ENCODE assay signal across 20 cellular contexts in genomic region chr20:63226020-63226943, GRCh38. TPM values are rescaled to one million over a fixed set of nuclear protein-coding genes. Genes with fewer than 3 reads are reported as not detected.
"Had no signal": no experiment of that assay in that cellular context is flagged by ENCODE, and none has a peak within 500 bp of the region (broad histone marks: within the 10 kb centered on the region; RNA-seq: fewer than 3 reads in every experiment).

No MANE protein-coding gene starts in this region.

- DNase-seq: activated CD4-positive, alpha-beta T cell treated with anti-CD3 and anti-CD28 coated beads, Interleukin-2, amount 10 ng/mL, durations not matched to agents 24 days and 14 days; activated naive CD4-positive, alpha-beta T cell treated with Interleukin-2 at 50 U/mL for 16 hours; activated naive CD8-positive, alpha-beta T cell treated with anti-CD3 and anti-CD28 coated beads, Interleukin-2, amount 50 U/mL, for 24 hours; dorsolateral prefrontal cortex; glutamatergic neuron; immature natural killer cell; nephron progenitor cell; stimulated activated CD4-positive, alpha-beta T cell treated with anti-CD3 and anti-CD28 coated beads, Interleukin-4, amount 100 ng/mL, for 1 hour; stimulated activated naive CD8-positive, alpha-beta T cell treated with anti-CD3 and anti-CD28 coated beads, Interleukin-15, amount 100 ng/mL, for 72 hours; uterus had no signal

- H3K4me1 ChIP-seq: uterus had no signal

- H3K4me3 Mint-ChIP-seq: activated CD4-positive, alpha-beta T cell treated with anti-CD3 and anti-CD28 coated beads, Interleukin-2, amount 10 ng/mL, durations not matched to agents 24 days and 14 days; activated naive CD8-positive, alpha-beta T cell treated with anti-CD3 and anti-CD28 coated beads, Interleukin-2, amount 50 U/mL, for 24 hours; immature natural killer cell; nephron progenitor cell; stimulated activated naive CD8-positive, alpha-beta T cell treated with anti-CD3 and anti-CD28 coated beads, Interleukin-15, amount 100 ng/mL, for 72 hours; WTC11 had no signal

- H3K9me3 Mint-ChIP-seq: activated CD4-positive, alpha-beta T cell treated with anti-CD3 and anti-CD28 coated beads, Interleukin-2, amount 10 ng/mL, durations not matched to agents 24 days and 14 days; activated naive CD8-positive, alpha-beta T cell treated with anti-CD3 and anti-CD28 coated beads, Interleukin-2, amount 50 U/mL, for 24 hours; immature natural killer cell; nephron progenitor cell; stimulated activated naive CD8-positive, alpha-beta T cell treated with anti-CD3 and anti-CD28 coated beads, Interleukin-15, amount 100 ng/mL, for 72 hours; WTC11 had no signal

- H3K36me3 ChIP-seq: ascending aorta, esophagus muscularis mucosa, thoracic aorta, uterus had no signal

- H3K4me1 Mint-ChIP-seq: activated CD4-positive, alpha-beta T cell treated with anti-CD3 and anti-CD28 coated beads, Interleukin-2, amount 10 ng/mL, durations not matched to agents 24 days and 14 days; activated naive CD8-positive, alpha-beta T cell treated with anti-CD3 and anti-CD28 coated beads, Interleukin-2, amount 50 U/mL, for 24 hours; immature natural killer cell had no signal

- H3K27ac Mint-ChIP-seq: activated CD4-positive, alpha-beta T cell treated with anti-CD3 and anti-CD28 coated beads, Interleukin-2, amount 10 ng/mL, durations not matched to agents 24 days and 14 days; activated naive CD8-positive, alpha-beta T cell treated with anti-CD3 and anti-CD28 coated beads, Interleukin-2, amount 50 U/mL, for 24 hours; immature natural killer cell; nephron progenitor cell; WTC11 had no signal

- H3K27me3 ChIP-seq: ascending aorta, uterus had no signal

- H3K9me3 ChIP-seq: ascending aorta, esophagus muscularis mucosa, thoracic aorta, uterus had no signal

- FAIRE-seq: endometrium had no signal

- ATAC-seq: activated naive CD8-positive, alpha-beta T cell treated with anti-CD3 and anti-CD28 coated beads, Interleukin-2, amount 50 U/mL, for 24 hours; left lobe of liver; stimulated activated naive CD8-positive, alpha-beta T cell treated with anti-CD3 and anti-CD28 coated beads, Interleukin-15, amount 100 ng/mL, for 72 hours; WTC11 had no signal

- H3K27ac ChIP-seq: ascending aorta, dorsolateral prefrontal cortex, esophagus muscularis mucosa, thoracic aorta, uterus had no signal

- H3K36me3 Mint-ChIP-seq: immature natural killer cell, WTC11 had no signal

- H3K4me3 ChIP-seq: ascending aorta, dorsolateral prefrontal cortex, esophagus muscularis mucosa, thoracic aorta, uterus had no signal

RNA-seq across cellular contexts. Expression of gene BIRC7, which starts 9.4 kb away (rescaled TPM):
- total RNA-seq: activated CD4-positive, alpha-beta T cell treated with anti-CD3 and anti-CD28 coated beads, Interleukin-2, amount 10 ng/mL, durations not matched to agents 24 days and 14 days; ascending aorta; esophagus muscularis mucosa; fibroblast of villous mesenchyme; left lobe of liver; osteocyte; pulmonary artery endothelial cell; thoracic aorta; uterus had no signal
- polyA plus RNA-seq: immature natural killer cell had no signal

RNA-seq across cellular contexts. Expression of gene NKAIN4, which starts 28.0 kb away (rescaled TPM):
- total RNA-seq: activated CD4-positive, alpha-beta T cell treated with anti-CD3 and anti-CD28 coated beads, Interleukin-2, amount 10 ng/mL, durations not matched to agents 24 days and 14 days; ascending aorta; fibroblast of villous mesenchyme; left lobe of liver; mesenteric fat pad; pulmonary artery endothelial cell; thoracic aorta had no signal
- polyA plus RNA-seq: immature natural killer cell had no signal
